Comparison of ENCODE assay signal across 1 cellular context in genomic region chr17:81575836-81576235, GRCh38.
A peak's percentile ranks its signal among the peaks of the same experiment; 100 is the strongest.
TF ChIP-seq lines count a peak whose summit lies in the region.

No MANE protein-coding gene starts in this region.

TF ChIP-seq in HepG2, 621 proteins besides CTCF, POLR2A, EP300 and RAD21:
- no peak for TF ChIP-seq XBP1 (CRISPR knock-in tag; IDR thresholded peaks at IDR 0.05)
- no peak for TF ChIP-seq CREB1 (IDR thresholded peaks at IDR 0.05)
- no peak for TF ChIP-seq CREB1 (CRISPR knock-in tag; IDR thresholded peaks at IDR 0.05)
- no peak for TF ChIP-seq NRL (CRISPR knock-in tag; IDR thresholded peaks at IDR 0.05; ENCODE audit: borderline replicate concordance)
- TF ChIP-seq ZNF577 (CRISPR knock-in tag; IDR thresholded peaks at IDR 0.05; ENCODE audit: borderline replicate concordance, low read depth), result no peak
- peak; percentile 35; the same call in 1 of the 2 replicates for TF ChIP-seq SSRP1 (CRISPR knock-in tag; IDR thresholded peaks at IDR 0.05)
- no peak for TF ChIP-seq MEF2D (CRISPR knock-in tag; IDR thresholded peaks at IDR 0.05)
- TF ChIP-seq SOX13 (IDR thresholded peaks at IDR 0.05), result no peak
- peak in 1 of 2 experiments; percentile 19; a peak in 1 of 4 replicates for TF ChIP-seq SOX13 (CRISPR knock-in tag; conservative IDR thresholded peaks at IDR 0.05 in 1 of 2, IDR thresholded peaks at IDR 0.05 in 1 of 2)
- TF ChIP-seq PTBP1 (IDR thresholded peaks at IDR 0.05; ENCODE audit: low read depth, low read length, poor library complexity, severe bottlenecking), result no peak
- no peak for TF ChIP-seq ARID4A (CRISPR knock-in tag; IDR thresholded peaks at IDR 0.05; ENCODE audit: borderline replicate concordance)
- no peak for TF ChIP-seq CAMTA2 (CRISPR knock-in tag; IDR thresholded peaks at IDR 0.05; ENCODE audit: borderline replicate concordance)
- no peak for TF ChIP-seq FLYWCH1 (CRISPR knock-in tag; IDR thresholded peaks at IDR 0.05)
- TF ChIP-seq ZNF350 (CRISPR knock-in tag; IDR thresholded peaks at IDR 0.05; ENCODE audit: borderline replicate concordance, low read depth), result no peak
- TF ChIP-seq NR2F1 (CRISPR knock-in tag; IDR thresholded peaks at IDR 0.05), result no peak
- TF ChIP-seq MIXL1 (CRISPR knock-in tag; IDR thresholded peaks at IDR 0.05), result no peak
- TF ChIP-seq ISL2 (CRISPR knock-in tag; IDR thresholded peaks at IDR 0.05), result no peak
- no peak for TF ChIP-seq GRHL1 (CRISPR knock-in tag; conservative IDR thresholded peaks at IDR 0.05)
- TF ChIP-seq ZNF180 (CRISPR knock-in tag; IDR thresholded peaks at IDR 0.05; ENCODE audit: borderline replicate concordance, low read depth), result no peak
- no peak for TF ChIP-seq ZNF556 (CRISPR knock-in tag; IDR thresholded peaks at IDR 0.05; ENCODE audit: borderline replicate concordance)
- TF ChIP-seq ZNF260 (CRISPR knock-in tag; IDR thresholded peaks at IDR 0.05; ENCODE audit: borderline replicate concordance, low read depth), result no peak
- no peak for TF ChIP-seq ZBTB7B (CRISPR knock-in tag; IDR thresholded peaks at IDR 0.05)
- TF ChIP-seq ZNF747 (CRISPR knock-in tag; IDR thresholded peaks at IDR 0.05; ENCODE audit: borderline replicate concordance), result no peak
- no peak for TF ChIP-seq ZNF737 (CRISPR knock-in tag; IDR thresholded peaks at IDR 0.05; ENCODE audit: borderline replicate concordance)
- no peak for TF ChIP-seq ARNT (IDR thresholded peaks at IDR 0.05)
- TF ChIP-seq SOX5 (CRISPR knock-in tag; IDR thresholded peaks at IDR 0.05; ENCODE audit: borderline replicate concordance), result peak; percentile 21
- no peak for TF ChIP-seq THYN1 (CRISPR knock-in tag; IDR thresholded peaks at IDR 0.05; ENCODE audit: borderline replicate concordance, low read depth)
